ENCODE assay signal across 14 cellular contexts in genomic region chr2:120204022-120204405, GRCh38. TPM values are rescaled to one million over a fixed set of nuclear protein-coding genes. Genes with fewer than 3 reads are reported as not detected.
A peak's percentile ranks its signal among the peaks of the same experiment; 100 is the strongest.
DNase-seq lines count a peak whose midpoint lies in the region; ATAC-seq, FAIRE-seq and TF ChIP-seq lines count a peak whose summit lies in the region.
"Had no signal": no experiment of that assay in that cellular context is flagged by ENCODE, and none has a peak within 500 bp of the region (broad histone marks: within the 10 kb centered on the region; RNA-seq: fewer than 3 reads in every experiment).

No MANE protein-coding gene starts in this region.

- peak; percentile 34 to 66 (median 56) for ATAC-seq in psoas muscle
- ATAC-seq in HG03108 (IDR thresholded peaks at IDR 0.05; ENCODE audit: unreplicated experiment), result no peak

- H4K20me1 ChIP-seq in endothelial cell of umbilical vein (replicated peaks; ENCODE audit: control insufficient read depth, extremely low read depth, insufficient read depth, low read length), result no peaks in the 10 kb centered on the region

- H3K4me3 ChIP-seq in endothelial cell of umbilical vein (replicated peaks in 1 of 3; ENCODE audit: insufficient read depth in 1 of 3, low read depth in 1 of 3, low read length in 3 of 3) (no peak overlapping the region), psoas muscle (no peak overlapping the region), stomach (no peak overlapping the region)
- H3K4me3 ChIP-seq: sigmoid colon had no signal

- no peak overlapping the region for H2AFZ ChIP-seq in endothelial cell of umbilical vein (ENCODE audit: low read depth, low read length)

- H3K9me3 Mint-ChIP-seq in HFFc6, result peaks cover under 1% of the 10 kb centered on the region; the same call in 1 of the 2 replicates
- H3K9me3 Mint-ChIP-seq in activated T-helper 1 cell treated with anti-CD3 and anti-CD28 coated beads, Interleukin-12 subunit alpha, Interleukin-12 subunit beta, Interleukin-2, Interleukin-4 antibody, amounts not matched to agents 30 ng/mL and 10 ng/mL and 1 ng/mL, durations not matched to agents 14 hours and 24 hours and 36 hours, result peaks cover 5% of the 10 kb centered on the region

- no peaks in the 10 kb centered on the region for H3K36me3 ChIP-seq in endothelial cell of umbilical vein (ENCODE audit: control insufficient read depth in 2 of 2, extremely low read depth in 1 of 2, insufficient read depth in 2 of 2, low read length in 2 of 2)
- no peaks in the 10 kb centered on the region for H3K36me3 ChIP-seq in psoas muscle (ENCODE audit: insufficient read depth in 1 of 2, low read depth in 1 of 2)
- no peaks in the 10 kb centered on the region for H3K36me3 ChIP-seq in stomach
- H3K36me3 ChIP-seq: sigmoid colon had no signal

- CTCF ChIA-PET in endothelial cell of umbilical vein (lab: Charles Lee), result interaction anchor here (0.7 to 5.9 kb wide), 4 partner anchors 10 to 450 kb away, joined by 3 to 42 read pairs (median 4); no protein-coding TSS in a partner anchor

- H3K9me3 ChIP-seq in endothelial cell of umbilical vein (replicated peaks; ENCODE audit: control insufficient read depth, insufficient read depth, low read length) (no peaks in the 10 kb centered on the region), psoas muscle (no peaks in the 10 kb centered on the region), stomach (no peaks in the 10 kb centered on the region)
- H3K9me3 ChIP-seq: sigmoid colon had no signal

- dilution Hi-C loops in endothelial cell of umbilical vein (cut with MboI; ENCODE audit: extremely low pct_ligation_motif_present, low sequenced_read_pairs), result no loop called here

- H3K36me3 Mint-ChIP-seq in HFFc6 (ENCODE audit: low read depth), result peaks cover 1% of the 10 kb centered on the region; the same call in 1 of the 2 replicates
- peaks cover under 1% of the 10 kb centered on the region for H3K36me3 Mint-ChIP-seq in activated T-helper 1 cell treated with anti-CD3 and anti-CD28 coated beads, Interleukin-12 subunit alpha, Interleukin-12 subunit beta, Interleukin-2, Interleukin-4 antibody, amounts not matched to agents 30 ng/mL and 10 ng/mL and 1 ng/mL, durations not matched to agents 14 hours and 24 hours and 36 hours (ENCODE audit: low read depth)

- no peak for FAIRE-seq in endothelial cell of umbilical vein (lab: Jason Lieb, UNC)
- FAIRE-seq: GM12891, H54, islet of Langerhans had no signal

- intact Hi-C loops in endothelial cell of umbilical vein (cut with micrococcal nuclease), result no loop called here
- intact Hi-C loops in psoas muscle (cut with DNase I), result no loop called here
- intact Hi-C loops in stomach (cut with DNase I; ENCODE audit: low total_unique reads), result no loop called here
- intact Hi-C loops in activated T-helper 1 cell treated with anti-CD3 and anti-CD28 coated beads, Interleukin-12 subunit alpha, Interleukin-12 subunit beta, Interleukin-2, Interleukin-4 antibody, amounts not matched to agents 30 ng/mL and 10 ng/mL and 1 ng/mL, durations not matched to agents 14 hours and 24 hours and 36 hours (cut with micrococcal nuclease), result no loop called here

- BruUV-seq in endothelial cell of umbilical vein (replicated peaks; lab: Mats Ljungman, UMichigan), result no TSS peak

- H3K27ac Mint-ChIP-seq in HFFc6, result no peak overlapping the region
- H3K27ac Mint-ChIP-seq in activated T-helper 1 cell treated with anti-CD3 and anti-CD28 coated beads, Interleukin-12 subunit alpha, Interleukin-12 subunit beta, Interleukin-2, Interleukin-4 antibody, amounts not matched to agents 30 ng/mL and 10 ng/mL and 1 ng/mL, durations not matched to agents 14 hours and 24 hours and 36 hours, result no peak overlapping the region

- peak; percentile 28 for DNase-seq in D341Med (ENCODE audit: low spot score)
- DNase-seq in HFFc6, result no peak
- DNase-seq in endothelial cell of umbilical vein (ENCODE audit: low read depth, low spot score), result no peak
- no peak for DNase-seq in psoas muscle
- DNase-seq in stomach, result no peak
- DNase-seq in activated T-helper 1 cell treated with anti-CD3 and anti-CD28 coated beads, Interleukin-12 subunit alpha, Interleukin-12 subunit beta, Interleukin-2, Interleukin-4 antibody, amounts not matched to agents 30 ng/mL and 10 ng/mL and 1 ng/mL, durations not matched to agents 14 hours and 24 hours and 36 hours (ENCODE audit: low spot score), result no peak
- DNase-seq: activated CD8-positive, alpha-beta memory T cell treated with anti-CD3 and anti-CD28 coated beads, Interleukin-2, amount 50 U/mL, for 48 hours; NCI-H1092 treated with DMSO at 0.1 percent for 48 hours; SHP77; sigmoid colon had no signal

- POLR2A ChIA-PET in endothelial cell of umbilical vein (lab: Charles Lee), result no interaction called here

- H3K4me1 ChIP-seq in endothelial cell of umbilical vein (ENCODE audit: control insufficient read depth, extremely low read depth, insufficient read depth, low read length), result no peaks in the 10 kb centered on the region
- peaks cover 5% of the 10 kb centered on the region for H3K4me1 ChIP-seq in psoas muscle
- H3K4me1 ChIP-seq in stomach, result peaks cover 0 to 15% (median 0%) of the 10 kb centered on the region in 4 donors

- H3K27ac ChIP-seq in endothelial cell of umbilical vein (ENCODE audit: insufficient read depth, low read depth, low read length) (no peak overlapping the region), psoas muscle (no peak overlapping the region), stomach (peak overlapping the region in 2 of 5 donors; percentile 26 to 54)
- H3K27ac ChIP-seq: sigmoid colon had no signal

- no peaks in the 10 kb centered on the region for H3K79me2 ChIP-seq in endothelial cell of umbilical vein (ENCODE audit: control insufficient read depth, insufficient read depth, low read length)

- H3K9me1 ChIP-seq in endothelial cell of umbilical vein (replicated peaks; ENCODE audit: control insufficient read depth, extremely low read depth, insufficient read depth, low read length), result no peaks in the 10 kb centered on the region

- TF ChIP-seq EP300 in stomach (IDR thresholded peaks at IDR 0.05), result no peak

- no peak overlapping the region for H3K9ac ChIP-seq in endothelial cell of umbilical vein (replicated peaks; ENCODE audit: extremely low read depth, insufficient read depth, low read length)

- WGBS in psoas muscle, 3 donors, result 64 to 74% (median 66%) methylated on average over 5 of the region's 5 CpGs
- 58 to 90% (median 80%) methylated on average over 2 to 5 of the region's 5 CpGs for WGBS in stomach, 5 donors

- H3K27me3 ChIP-seq in endothelial cell of umbilical vein (ENCODE audit: control insufficient read depth in 2 of 2, insufficient read depth in 2 of 2, low read length in 2 of 2) (no peaks in the 10 kb centered on the region), psoas muscle (ENCODE audit: insufficient read depth in 3 of 3, low read length in 2 of 3) (no peaks in the 10 kb centered on the region), stomach (no peaks in the 10 kb centered on the region)
- H3K27me3 ChIP-seq: sigmoid colon had no signal

- peaks cover 16% of the 10 kb centered on the region for H3K27me3 Mint-ChIP-seq in HFFc6 (ENCODE audit: insufficient read depth)
- peaks cover 4% of the 10 kb centered on the region for H3K27me3 Mint-ChIP-seq in activated T-helper 1 cell treated with anti-CD3 and anti-CD28 coated beads, Interleukin-12 subunit alpha, Interleukin-12 subunit beta, Interleukin-2, Interleukin-4 antibody, amounts not matched to agents 30 ng/mL and 10 ng/mL and 1 ng/mL, durations not matched to agents 14 hours and 24 hours and 36 hours (ENCODE audit: insufficient read depth)

- no peak overlapping the region for H3K4me2 ChIP-seq in endothelial cell of umbilical vein (ENCODE audit: insufficient read depth, low read length)

- H3K4me1 Mint-ChIP-seq in HFFc6 (ENCODE audit: low read depth), result no peaks in the 10 kb centered on the region
- H3K4me1 Mint-ChIP-seq in activated T-helper 1 cell treated with anti-CD3 and anti-CD28 coated beads, Interleukin-12 subunit alpha, Interleukin-12 subunit beta, Interleukin-2, Interleukin-4 antibody, amounts not matched to agents 30 ng/mL and 10 ng/mL and 1 ng/mL, durations not matched to agents 14 hours and 24 hours and 36 hours (ENCODE audit: low read depth), result peaks cover 8% of the 10 kb centered on the region

- H3K4me3 Mint-ChIP-seq in HFFc6, result no peak overlapping the region
- H3K4me3 Mint-ChIP-seq in activated T-helper 1 cell treated with anti-CD3 and anti-CD28 coated beads, Interleukin-12 subunit alpha, Interleukin-12 subunit beta, Interleukin-2, Interleukin-4 antibody, amounts not matched to agents 30 ng/mL and 10 ng/mL and 1 ng/mL, durations not matched to agents 14 hours and 24 hours and 36 hours, result no peak overlapping the region

- TF ChIP-seq CTCF in HFFc6 (IDR thresholded peaks at IDR 0.05) (peak; percentile 55; the same call in 1 of the 2 replicates), endothelial cell of umbilical vein (IDR thresholded peaks at IDR 0.05; ENCODE audit: extremely low read depth in 1 of 2, insufficient read depth in 1 of 2, low read depth in 1 of 2, low read length in 2 of 2) (peak; percentile 8 to 25), psoas muscle (IDR thresholded peaks at IDR 0.05) (no peak), stomach (IDR thresholded peaks at IDR 0.05) (no peak)

- TF ChIP-seq POLR2A in endothelial cell of umbilical vein (IDR thresholded peaks at IDR 0.05; ENCODE audit: low read depth, low read length) (no peak), stomach (IDR thresholded peaks at IDR 0.05) (no peak)

RNA-seq across cellular contexts. Expression of gene TMEM185B, which starts 19.2 kb away (rescaled TPM):
- total RNA-seq in HFFc6 (2021; fragmentation: NEBNext Ultra II Directional; extraction: Animal tissue kit (Norgen Biotek cat#: 25700)), result 10 to 100 TPM; 29.2 to 36.4 (median 31.3) TPM
- total RNA-seq in endothelial cell of umbilical vein, result 23.9 and 29.9 TPM in 2 replicates
- 31.5 and 31.8 TPM in 2 replicates for polyA plus RNA-seq in endothelial cell of umbilical vein
- 19.4 and 22.1 TPM in 2 replicates for polyA plus RNA-seq in endothelial cell of umbilical vein (2011; cell fraction: cytosol; rRNA removed)
- 18.4 and 18.7 TPM in 2 replicates for polyA plus RNA-seq in endothelial cell of umbilical vein (2011; cell fraction: nucleus; rRNA removed)
- 30.3 and 33.3 TPM in 2 replicates for polyA plus RNA-seq in endothelial cell of umbilical vein (2012)
- 28.4 and 28.7 TPM in 2 replicates for polyA minus RNA-seq in endothelial cell of umbilical vein
- 6.5 TPM for polyA minus RNA-seq in endothelial cell of umbilical vein (2011; cell fraction: cytosol; rRNA and poly(A)+ RNA removed)
- 11.4 and 12.5 TPM in 2 replicates for polyA minus RNA-seq in endothelial cell of umbilical vein (2011; cell fraction: nucleus; rRNA and poly(A)+ RNA removed)
- 10 to 100 TPM; 10.9 to 23.5 (median 18.0) TPM for total RNA-seq in psoas muscle
- polyA plus RNA-seq in psoas muscle, result 10 to 100 TPM; 10.4 to 28.1 (median 15.3) TPM
- total RNA-seq in stomach, result 10 to 100 TPM; 13.6 to 47.8 (median 28.6) TPM
- polyA plus RNA-seq in stomach, result 1 to 10 TPM; 1.5 to 4.5 (median 3.4) TPM
- total RNA-seq in activated T-helper 1 cell treated with anti-CD3 and anti-CD28 coated beads, Interleukin-12 subunit alpha, Interleukin-12 subunit beta, Interleukin-2, Interleukin-4 antibody, amounts not matched to agents 30 ng/mL and 10 ng/mL and 1 ng/mL, durations not matched to agents 14 hours and 24 hours and 36 hours, result 47.9 and 48.6 TPM in 2 replicates

RNA-seq across cellular contexts. Expression of gene RALB, which starts 48.6 kb away (rescaled TPM):
- 10 to 100 TPM; 60.1 to 72.5 (median 69.2) TPM for total RNA-seq in HFFc6 (2021; fragmentation: NEBNext Ultra II Directional; extraction: Animal tissue kit (Norgen Biotek cat#: 25700))
- total RNA-seq in endothelial cell of umbilical vein (106 and 115 TPM in 2 replicates), psoas muscle (10 to 100 TPM; 25.6 to 38.1 (median 33.6) TPM), stomach (10 to 100 TPM; 26.3 to 44.6 (median 40.0) TPM)
- polyA plus RNA-seq in endothelial cell of umbilical vein (78.5 and 105 TPM in 2 replicates), psoas muscle (10 to 100 TPM; 43.9 to 72.3 (median 62.1) TPM), stomach (10 to 100 TPM; 27.5 to 87.4 (median 52.7) TPM)
- 112 and 126 TPM in 2 replicates for polyA plus RNA-seq in endothelial cell of umbilical vein (2011; cell fraction: cytosol; rRNA removed)
- 45.0 and 63.8 TPM in 2 replicates for polyA plus RNA-seq in endothelial cell of umbilical vein (2011; cell fraction: nucleus; rRNA removed)
- 134 and 137 TPM in 2 replicates for polyA plus RNA-seq in endothelial cell of umbilical vein (2012)
- polyA minus RNA-seq in endothelial cell of umbilical vein, result 61.2 and 62.9 TPM in 2 replicates
- 13.2 TPM for polyA minus RNA-seq in endothelial cell of umbilical vein (2011; cell fraction: cytosol; rRNA and poly(A)+ RNA removed)
- 23.8 and 31.1 TPM in 2 replicates for polyA minus RNA-seq in endothelial cell of umbilical vein (2011; cell fraction: nucleus; rRNA and poly(A)+ RNA removed)
- total RNA-seq in activated T-helper 1 cell treated with anti-CD3 and anti-CD28 coated beads, Interleukin-12 subunit alpha, Interleukin-12 subunit beta, Interleukin-2, Interleukin-4 antibody, amounts not matched to agents 30 ng/mL and 10 ng/mL and 1 ng/mL, durations not matched to agents 14 hours and 24 hours and 36 hours, result 79.7 and 84.2 TPM in 2 replicates

Comparison
In these comparisons a context has a peak if more than half of its experiments do, and no peak if none do; other contexts are left out.
1. CTCF ChIP-seq: peak in HFFc6 (single experiment) and endothelial cell of umbilical vein (2 of 2); none in psoas muscle (single experiment) and stomach (0 of 7).